10 cellular contexts compared by ENCODE assay signal in genomic region chr1:203463469-203464062, GRCh38. TPM values are rescaled to one million over a fixed set of nuclear protein-coding genes. Genes with fewer than 3 reads are reported as not detected.
DNase-seq lines count a peak whose midpoint lies in the region; ATAC-seq and TF ChIP-seq lines count a peak whose summit lies in the region.
"Had no signal": no experiment of that assay in that cellular context is flagged by ENCODE, and none has a peak within 500 bp of the region (broad histone marks: within the 10 kb centered on the region; RNA-seq: fewer than 3 reads in every experiment).

No MANE protein-coding gene starts in this region.

- H3K9me3 ChIP-seq in right atrium auricular region (no peaks in the 10 kb centered on the region), spleen (no peaks in the 10 kb centered on the region)

- no peaks in the 10 kb centered on the region for H3K79me2 ChIP-seq in GM23338 (replicated peaks; ENCODE audit: insufficient read depth)

- peak; percentile 20 to 32; a peak in 3 of 4 replicates for TF ChIP-seq CTCF in GM23338 (conservative IDR thresholded peaks at IDR 0.05; ENCODE audit: low read depth in 2 of 2)
- no peak for TF ChIP-seq CTCF in WTC11 (IDR thresholded peaks at IDR 0.05)
- no peak for TF ChIP-seq CTCF in right atrium auricular region (IDR thresholded peaks at IDR 0.05)
- peak in 1 of 11 experiments; percentile 8 for TF ChIP-seq CTCF in spleen (IDR thresholded peaks at IDR 0.05 in 8 of 11, conservative IDR thresholded peaks at IDR 0.05 in 3 of 11)

- POLR2A ChIA-PET in WTC11 (lab: Charles Lee) = interaction anchor here (0.6 kb wide), 1 partner anchor 184 kb away, joined by 7 read pairs; no protein-coding TSS in a partner anchor

- H3K27me3 ChIP-seq in GM23338 (ENCODE audit: insufficient read depth) (no peaks in the 10 kb centered on the region), right atrium auricular region (no peaks in the 10 kb centered on the region), spleen (replicated peaks in 1 of 7) (peaks cover 0 to 34% (median 0%) of the 10 kb centered on the region in 7 donors)

- no peak overlapping the region for H3K27ac ChIP-seq in GM23338 (ENCODE audit: low read depth)
- H3K27ac ChIP-seq in right atrium auricular region = peak overlapping the region; percentile 81 to 85
- H3K27ac ChIP-seq in spleen = peak overlapping the region in 5 of 8 donors; percentile 10 to 63 (median 39)

- 42 to 71% (median 63%) methylated on average over 7 of the region's 7 CpGs for WGBS in spleen, 5 donors

- no peaks in the 10 kb centered on the region for H3K9me2 ChIP-seq in GM23338 (ENCODE audit: insufficient read depth)

- H4K20me1 ChIP-seq in GM23338 (replicated peaks; ENCODE audit: insufficient read depth) = no peaks in the 10 kb centered on the region

- no peak for TF ChIP-seq POLR2A in spleen (IDR thresholded peaks at IDR 0.05)

- H3K4me1 Mint-ChIP-seq in GM23338 (peaks cover 26% of the 10 kb centered on the region), WTC11 (peaks cover 16% of the 10 kb centered on the region)

- CTCF ChIA-PET in WTC11 (lab: Charles Lee) = interaction anchor here (1.0 to 2.4 kb wide), 17 partner anchors 10 to 423 kb away, joined by 3 to 26 read pairs (median 4); partner anchors contain the start of genes FMOD, OPTC and PRELP

- H2AFZ ChIP-seq in GM23338 = peak overlapping the region; percentile 88

- H3K27ac Mint-ChIP-seq in GM23338 = 0 out of 2 replicates have a peak overlapping the region, but pooled peaks have one; percentile 2
- H3K27ac Mint-ChIP-seq in WTC11 = no peak overlapping the region
- H3K27ac Mint-ChIP-seq: T-helper 1 cell treated with Interleukin-12 subunit alpha and Interleukin-12 subunit beta and Interleukin-4 antibody, amounts not matched to agents 30 μg/mL and 1 μg/mL, for 36 hours had no signal

- H3K36me3 ChIP-seq in GM23338 (ENCODE audit: insufficient read depth) (no peaks in the 10 kb centered on the region), right atrium auricular region (no peaks in the 10 kb centered on the region), spleen (no peaks in the 10 kb centered on the region)

- H3K4me1 ChIP-seq in GM23338 (ENCODE audit: insufficient read depth) (no peaks in the 10 kb centered on the region), right atrium auricular region (peaks cover 0 to 53% of the 10 kb centered on the region in 2 donors), spleen (peaks cover 0 to 34% (median 8%) of the 10 kb centered on the region in 6 donors)

- H3K36me3 Mint-ChIP-seq in GM23338 (ENCODE audit: low read depth) = no peaks in the 10 kb centered on the region
- no peaks in the 10 kb centered on the region for H3K36me3 Mint-ChIP-seq in WTC11

- H3K27me3 Mint-ChIP-seq in GM23338 (ENCODE audit: insufficient read depth, low read depth, poor library complexity) = peaks cover 7% of the 10 kb centered on the region
- no peaks in the 10 kb centered on the region; the same call in 1 of the 2 replicates for H3K27me3 Mint-ChIP-seq in WTC11 (ENCODE audit: low read depth)

- peak; percentile 68 for ATAC-seq in GM23338
- peak; percentile 76 for ATAC-seq in WTC11
- ATAC-seq in GM18520 (IDR thresholded peaks at IDR 0.05; ENCODE audit: unreplicated experiment) = no peak

- no peak overlapping the region for H3K4me3 ChIP-seq in GM23338
- no peak overlapping the region for H3K4me3 ChIP-seq in right atrium auricular region
- no peak overlapping the region for H3K4me3 ChIP-seq in spleen

- H3K9me3 Mint-ChIP-seq in GM23338 = no peaks in the 10 kb centered on the region
- H3K9me3 Mint-ChIP-seq in WTC11 = no peaks in the 10 kb centered on the region
- H3K9me3 Mint-ChIP-seq: T-helper 1 cell treated with Interleukin-12 subunit alpha and Interleukin-12 subunit beta and Interleukin-4 antibody, amounts not matched to agents 30 μg/mL and 1 μg/mL, for 36 hours had no signal

- H3K4me2 ChIP-seq in GM23338 = no peak overlapping the region

- H3K4me3 Mint-ChIP-seq in GM23338 (no peak overlapping the region), WTC11 (no peak overlapping the region)
- H3K4me3 Mint-ChIP-seq: T-helper 1 cell treated with Interleukin-12 subunit alpha and Interleukin-12 subunit beta and Interleukin-4 antibody, amounts not matched to agents 30 μg/mL and 1 μg/mL, for 36 hours had no signal

- intact Hi-C loops in spleen (cut with DNase I; ENCODE audit: low total_unique reads) = no loop called here

- no peaks in the 10 kb centered on the region for H3F3A ChIP-seq in GM23338 (replicated peaks; ENCODE audit: low read depth)

- peak; percentile 34 for DNase-seq in GM23338 (ENCODE audit: low spot score)
- no peak for DNase-seq in WTC11 (ENCODE audit: low spot score)
- no peak for DNase-seq in right atrium auricular region (ENCODE audit: low spot score)
- DNase-seq in spleen = no peak
- no peak for DNase-seq in COR-L47 (lab: John Stamatoyannopoulos, UW)
- DNase-seq in iPS-NIHi11 (ENCODE audit: low spot score) = no peak
- DNase-seq in amygdala (lab: John Stamatoyannopoulos, UW) = no peak
- DNase-seq: NCI-H1694 had no signal

TF ChIP-seq in GM23338, 12 proteins besides CTCF, POLR2A, EP300 and RAD21 (continues in another document):
- no peak for TF ChIP-seq NANOG (IDR thresholded peaks at IDR 0.05; ENCODE audit: borderline replicate concordance)

TF ChIP-seq in WTC11, 78 proteins besides CTCF, POLR2A, EP300 and RAD21:
- TF ChIP-seq FOXP4 (CRISPR knock-in tag; IDR thresholded peaks at IDR 0.05) (no peak), SOX15 (CRISPR knock-in tag; IDR thresholded peaks at IDR 0.05) (no peak), MLX (CRISPR knock-in tag; IDR thresholded peaks at IDR 0.05) (no peak), IRF2 (CRISPR knock-in tag; IDR thresholded peaks at IDR 0.05; ENCODE audit: borderline replicate concordance, low read depth) (no peak), ZNF416 (CRISPR knock-in tag; IDR thresholded peaks at IDR 0.05) (no peak), CREM (CRISPR knock-in tag; IDR thresholded peaks at IDR 0.05) (no peak), TEAD1 (CRISPR knock-in tag; IDR thresholded peaks at IDR 0.05) (no peak), JUN (CRISPR knock-in tag; IDR thresholded peaks at IDR 0.05) (no peak), TCF7 (CRISPR knock-in tag; IDR thresholded peaks at IDR 0.05; ENCODE audit: low read depth) (no peak), RELA (CRISPR knock-in tag; IDR thresholded peaks at IDR 0.05; ENCODE audit: borderline replicate concordance) (no peak), ATF6 (CRISPR knock-in tag; IDR thresholded peaks at IDR 0.05) (no peak)

RNA-seq across cellular contexts. Expression of gene PRELP, which starts 12.0 kb away (rescaled TPM):
- total RNA-seq in GM23338 (2014; rRNA removed; shearing (Covaris generic)) = 0.03 and 0.08 TPM in 2 replicates
- polyA plus RNA-seq in GM23338 (2016; fragmentation: Nextera tagmentation; extraction: Ambion mirVana) (0.03 and 0.12 TPM in 2 replicates), spleen (10 to 100 TPM in 2 of 3 donors, 1 to 10 TPM in 1; 4.9 to 21.6 (median 10.7) TPM)
- total RNA-seq in WTC11 (2021) (0.17 to 0.23 TPM (median 0.18 TPM) in 3 replicates), right atrium auricular region (100 to 1,000 TPM in 1 of 2 donors, 10 to 100 TPM in 1; 54.5 to 243 TPM), spleen (10 to 100 TPM; 25.6 to 50.3 (median 31.7) TPM)

RNA-seq across cellular contexts. Expression of gene OPTC, which starts 30.4 kb away (rescaled TPM):
- total RNA-seq in GM23338 (2014; rRNA removed; shearing (Covaris generic)) = 1.0 TPM in 1 of 2 replicates, not detected in the other
- polyA plus RNA-seq in GM23338 (2016; fragmentation: Nextera tagmentation; extraction: Ambion mirVana) = 0.26 and 0.50 TPM in 2 replicates
- total RNA-seq in WTC11 (2021) = 0.55 to 1.2 TPM (median 0.76 TPM) in 3 replicates
- not detected for total RNA-seq in right atrium auricular region
- total RNA-seq in spleen = not detected
- polyA plus RNA-seq in spleen = not detected

Comparison
In these comparisons a context has a peak if more than half of its experiments do, and no peak if none do; other contexts are left out.
1. CTCF ChIP-seq: peak in GM23338 (2 of 2); none in WTC11 (single experiment) and right atrium auricular region (0 of 2).
2. RNA of gene PRELP, which starts 12.0 kb away (total RNA-seq): 54.5 to 243 TPM in right atrium auricular region and 25.6 to 50.3 TPM in spleen; 0.17 to 0.23 TPM in WTC11 and 0.03 to 0.08 TPM in GM23338; every median in the first group is over 10 times any median in the second.